ENCODE assay signal across 8 cellular contexts in the genomic region with DNA sequence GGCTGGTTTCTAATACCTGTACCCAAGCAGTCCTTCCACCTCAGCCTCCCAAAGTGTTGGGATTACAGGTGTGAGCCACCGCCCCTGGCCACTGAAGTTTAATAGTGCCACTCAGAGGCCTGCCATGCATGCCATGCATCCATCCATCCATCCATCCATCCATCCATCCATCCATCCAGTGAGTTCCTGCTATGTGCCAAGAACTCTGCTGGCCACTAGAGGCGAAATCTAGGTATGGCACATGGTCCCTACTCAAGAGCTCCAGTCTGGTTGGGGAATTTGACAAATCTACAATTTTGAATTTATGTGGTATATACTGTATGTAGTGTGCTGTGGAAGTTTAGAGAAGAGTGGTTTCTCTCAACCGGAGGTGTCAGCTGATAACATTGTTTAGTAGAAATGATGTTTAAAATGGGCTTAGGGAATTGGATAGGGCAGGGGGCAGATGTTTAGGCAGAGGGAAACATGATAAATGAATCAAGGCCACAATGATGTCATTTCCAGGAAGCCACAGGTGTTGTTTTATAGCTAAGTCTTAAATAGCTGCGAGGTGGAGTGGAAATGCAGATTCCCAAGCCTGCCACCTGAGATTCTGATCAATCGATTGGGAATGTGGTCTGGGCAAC.
DNase-seq lines count a peak whose midpoint lies in the region; ATAC-seq and TF ChIP-seq lines count a peak whose summit lies in the region.

No MANE protein-coding gene starts in this region.

- whole genome bisulfite sequencing in SK-N-SH (ENCODE audit: low lambda C conversion rate): 84% methylated on average over 5 of the region's 5 CpGs
- WGBS in aorta, 2 donors: 90 to 92% methylated on average over 5 of the region's 5 CpGs

- no peaks in the 10 kb centered on the region for H3K9me2 ChIP-seq in SK-N-SH

- H3F3A ChIP-seq in SK-N-SH (replicated peaks; ENCODE audit: insufficient read depth): peaks cover 11% of the 10 kb centered on the region

- H4K20me1 ChIP-seq in SK-N-SH (ENCODE audit: insufficient read depth): no peaks in the 10 kb centered on the region

- H3K36me3 ChIP-seq in SK-N-SH (replicated peaks in 1 of 2; ENCODE audit: control insufficient read depth in 1 of 2, insufficient read depth in 2 of 2, low read length in 1 of 2) (no peaks in the 10 kb centered on the region), aorta (ENCODE audit: control insufficient read depth in 1 of 2, insufficient read depth in 2 of 2, low read length in 1 of 2) (no peaks in the 10 kb centered on the region)

- no peaks in the 10 kb centered on the region; the same call in 1 of the 2 replicates for H3K79me2 ChIP-seq in SK-N-SH (ENCODE audit: insufficient read depth)

- H3K4me3 ChIP-seq in AG10803 (ENCODE audit: low read length) (no peak overlapping the region), SK-N-SH (ENCODE audit: low read depth in 2 of 2, low read length in 1 of 2) (no peak overlapping the region), aorta (ENCODE audit: low read length in 2 of 2) (no peak overlapping the region)

- H3K27me3 ChIP-seq in SK-N-SH (ENCODE audit: insufficient read depth) (no peaks in the 10 kb centered on the region), aorta (ENCODE audit: control insufficient read depth in 1 of 2, insufficient read depth in 2 of 2, low read length in 1 of 2) (no peaks in the 10 kb centered on the region)

- H2AFZ ChIP-seq in SK-N-SH (ENCODE audit: low read depth): no peak overlapping the region

- ATAC-seq in aorta (ENCODE audit: low FRiP score): no peak

- TF ChIP-seq CTCF in AG10803 (conservative IDR thresholded peaks at IDR 0.05; ENCODE audit: low read length): peak; percentile 35; the same call in 1 of the 2 replicates
- peak; percentile 38 for TF ChIP-seq CTCF in GM13976 (IDR thresholded peaks at IDR 0.05; ENCODE audit: borderline replicate concordance, control extremely low read depth, extremely low read depth, insufficient read depth, missing control alignments)
- TF ChIP-seq CTCF in SK-N-SH (IDR thresholded peaks at IDR 0.05): peak; percentile 66

- no peak overlapping the region for H3K27ac ChIP-seq in SK-N-SH (ENCODE audit: low read depth in 2 of 2, low read length in 1 of 2)
- H3K27ac ChIP-seq in aorta (ENCODE audit: low read depth in 1 of 2, low read length in 2 of 2): peak overlapping the region in 1 of 2 donors; percentile 64

- POLR2A ChIA-PET in SK-N-SH (lab: Yijun Ruan, JAX): no interaction called here

- in situ Hi-C loops in GM13976 (cut with MboI; ENCODE audit: low sequenced_read_pairs, unreplicated experiment): no loop called here

- intact Hi-C loops in aorta (cut with DNase I): loop anchor here in 1 of 2 donors (5.0 to 10.0 kb wide), 2 partner anchors 43 to 155 kb away; partner anchors contain the start of gene TLN2

- peak; percentile 64 for TF ChIP-seq RAD21 in SK-N-SH (IDR thresholded peaks at IDR 0.05; ENCODE audit: low read length)

- CTCF ChIA-PET in SK-N-SH (lab: Yijun Ruan, JAX): interaction anchor here (0.6 to 3.6 kb wide), 17 partner anchors 9 to 295 kb away, joined by 3 to 17 read pairs (median 4); no protein-coding TSS in a partner anchor

- H3K4me1 ChIP-seq in SK-N-SH (ENCODE audit: control insufficient read depth in 1 of 2, insufficient read depth in 2 of 2, low read depth in 1 of 2, low read length in 1 of 2): peaks cover 6% of the 10 kb centered on the region in 2 experiments; a peak in 2 of 4 replicates
- H3K4me1 ChIP-seq in aorta (ENCODE audit: control insufficient read depth in 1 of 2, insufficient read depth in 2 of 2, low read length in 2 of 2): peaks cover 8 to 19% of the 10 kb centered on the region in 2 donors

- H3K9ac ChIP-seq in SK-N-SH: no peak overlapping the region

- H3K9me3 ChIP-seq in SK-N-SH: no peaks in the 10 kb centered on the region
- H3K9me3 ChIP-seq in aorta (ENCODE audit: control insufficient read depth, low read length): no peaks in the 10 kb centered on the region

- no peak for TF ChIP-seq EP300 in SK-N-SH (IDR thresholded peaks at IDR 0.05; ENCODE audit: borderline replicate concordance in 1 of 2, low read depth in 1 of 2, low read length in 1 of 2)

- DNase-seq in AG10803 (ENCODE audit: low read depth): no peak
- no peak for DNase-seq in GM13976 (ENCODE audit: low spot score)
- peak; percentile 41 for DNase-seq in SK-N-SH
- peak; percentile 19 for DNase-seq in iPS DF 4.7 (ENCODE audit: extremely low read depth, low spot score)
- no peak for DNase-seq in GM19238 (ENCODE audit: insufficient read length, low spot score)
- no peak for DNase-seq in activated effector memory CD4-positive, alpha-beta T cell treated with Interleukin-2 at 50 U/mL for 16 hours
- DNase-seq in aorta: no peak
- DNase-seq in AG20443 (ENCODE audit: low spot score): no peak

- no peak overlapping the region for H3K4me2 ChIP-seq in SK-N-SH

TF ChIP-seq in SK-N-SH, 30 proteins besides CTCF, POLR2A, EP300 and RAD21:
- TF ChIP-seq GABPA (IDR thresholded peaks at IDR 0.05; ENCODE audit: low read depth) (no peak), JUND (IDR thresholded peaks at IDR 0.05) (no peak), NFIC (IDR thresholded peaks at IDR 0.05; ENCODE audit: borderline replicate concordance) (no peak), TAF1 (IDR thresholded peaks at IDR 0.05; ENCODE audit: borderline replicate concordance, low read depth, low read length) (no peak), EZH2phosphoT487 (IDR thresholded peaks at IDR 0.05; ENCODE audit: borderline replicate concordance, low read depth) (no peak), GATA2 (CRISPR knock-in tag; IDR thresholded peaks at IDR 0.05) (no peak), MAX (IDR thresholded peaks at IDR 0.05; ENCODE audit: low read depth) (0 out of 2 replicates have a peak, but pooled peaks have one; percentile 25), FOSL2 (IDR thresholded peaks at IDR 0.05; ENCODE audit: borderline replicate concordance, low read depth) (no peak), FOXM1 (IDR thresholded peaks at IDR 0.05; ENCODE audit: low read depth) (no peak), SMC3 (IDR thresholded peaks at IDR 0.05; ENCODE audit: low read depth, low read length) (peak; percentile 29; the same call in 1 of the 2 replicates), MEF2A (IDR thresholded peaks at IDR 0.05; ENCODE audit: borderline replicate concordance, low read depth) (no peak), FOXJ3 (CRISPR knock-in tag; IDR thresholded peaks at IDR 0.05) (no peak), RXRA (IDR thresholded peaks at IDR 0.05; ENCODE audit: borderline replicate concordance, low read depth) (no peak), USF1 (IDR thresholded peaks at IDR 0.05; ENCODE audit: borderline replicate concordance, low read depth) (no peak)
TF ChIP-seq in SK-N-SH: peak in this region for 2.

Comparison
In these comparisons a context has a peak if more than half of its experiments do, and no peak if none do; other contexts are left out.
1. DNase-seq: peak in SK-N-SH (single experiment) and iPS DF 4.7 (single experiment); none in AG10803 (single experiment), GM13976 (single experiment), GM19238 (single experiment), activated effector memory CD4-positive, alpha-beta T cell treated with Interleukin-2 at 50 U/mL for 16 hours (single experiment), aorta (0 of 2) and AG20443 (single experiment).
2. Peak in every context shown above with its lines, with median percentiles within 50 percentile points of each other: CTCF ChIP-seq.